11 cellular contexts compared by ENCODE assay signal in genomic region chr2:158999458-158999857, GRCh38. TPM values are rescaled to one million over a fixed set of nuclear protein-coding genes. Genes with fewer than 3 reads are reported as not detected.
DNase-seq lines count a peak whose midpoint lies in the region; ATAC-seq and TF ChIP-seq lines count a peak whose summit lies in the region.
"Had no signal": no experiment of that assay in that cellular context is flagged by ENCODE, and none has a peak within 500 bp of the region (broad histone marks: within the 10 kb centered on the region; RNA-seq: fewer than 3 reads in every experiment).

No MANE protein-coding gene starts in this region.

- no peaks in the 10 kb centered on the region for H3K9me3 Mint-ChIP-seq in T-helper 2 cell treated with Interferon-gamma antibody and Interleukin-4, amounts not matched to agents 5 μg/mL and 100 μg/mL, for 36 hours
- H3K9me3 Mint-ChIP-seq in activated naive CD8-positive, alpha-beta T cell treated with anti-CD3 and anti-CD28 coated beads for 36 hours, result no peaks in the 10 kb centered on the region
- H3K9me3 Mint-ChIP-seq: stimulated activated naive B cell treated with anti-CD40 and anti-IgM and Interleukin-4, amounts not matched to agents 10 μg/mL and 1 μg/mL and 100 μg/mL, for 72 hours had no signal

- no peaks in the 10 kb centered on the region for H3K27me3 ChIP-seq in GM23248 (replicated peaks; ENCODE audit: insufficient read depth)
- H3K27me3 ChIP-seq in RWPE2 (ENCODE audit: insufficient read depth, poor library complexity, severe bottlenecking), result no peaks in the 10 kb centered on the region

- 49 to 53% methylated on average over 4 of the region's 4 CpGs for WGBS in GM23248 (ENCODE audit: low coverage in 1 of 2, low lambda C conversion rate in 2 of 2, missing lambda C conversion rate in 2 of 2), 2 experiments

- no peak overlapping the region for H3K9ac ChIP-seq in GM23248

- H2AFZ ChIP-seq in GM23248, result peak overlapping the region; percentile 37; the same call in 1 of the 2 replicates

- H3K36me3 ChIP-seq in GM23248 (ENCODE audit: low read depth), result no peaks in the 10 kb centered on the region
- H3K36me3 ChIP-seq in RWPE2 (ENCODE audit: low read depth), result peaks cover 39% of the 10 kb centered on the region

- DNase-seq in GM23248, result peak; percentile 67
- no peak for DNase-seq in RWPE2 (ENCODE audit: low spot score)
- peak; percentile 44 for DNase-seq in epithelial cell of esophagus (ENCODE audit: low read depth)
- DNase-seq in pulmonary artery endothelial cell (ENCODE audit: low read depth, low spot score), result peak; percentile 11
- DNase-seq in T-helper 2 cell treated with Interferon-gamma antibody and Interleukin-4, amounts not matched to agents 5 μg/mL and 100 μg/mL, for 36 hours (ENCODE audit: low spot score), result no peak
- DNase-seq in activated naive CD8-positive, alpha-beta T cell treated with anti-CD3 and anti-CD28 coated beads for 36 hours, result no peak
- DNase-seq in stimulated activated naive CD4-positive, alpha-beta T cell treated with Interleukin-2 at 50 U/mL for 16 hours (lab: John Stamatoyannopoulos, UW), result no peak
- DNase-seq in sciatic nerve (ENCODE audit: low spot score), result no peak
- DNase-seq: DMS79; NCI-H1105; stimulated activated naive B cell treated with anti-CD40 and anti-IgM and Interleukin-4, amounts not matched to agents 10 μg/mL and 1 μg/mL and 100 μg/mL, for 72 hours had no signal

- peaks cover 23% of the 10 kb centered on the region for H3F3A ChIP-seq in GM23248 (ENCODE audit: insufficient read depth)

- H3K27me3 Mint-ChIP-seq in T-helper 2 cell treated with Interferon-gamma antibody and Interleukin-4, amounts not matched to agents 5 μg/mL and 100 μg/mL, for 36 hours (ENCODE audit: low read depth), result no peaks in the 10 kb centered on the region
- no peaks in the 10 kb centered on the region for H3K27me3 Mint-ChIP-seq in activated naive CD8-positive, alpha-beta T cell treated with anti-CD3 and anti-CD28 coated beads for 36 hours

- H3K4me3 ChIP-seq in GM23248 (no peak overlapping the region; the same call in 1 of the 2 replicates), RWPE2 (ENCODE audit: severe bottlenecking) (no peak overlapping the region), epithelial cell of esophagus (ENCODE audit: low read length) (no peak overlapping the region)

- H4K20me1 ChIP-seq in GM23248 (ENCODE audit: insufficient read depth), result no peaks in the 10 kb centered on the region

- peaks cover 68% of the 10 kb centered on the region for H3K79me2 ChIP-seq in GM23248 (ENCODE audit: insufficient read depth)

- intact Hi-C loops in sciatic nerve (cut with DNase I), result no loop called here

- H3K4me1 Mint-ChIP-seq in T-helper 2 cell treated with Interferon-gamma antibody and Interleukin-4, amounts not matched to agents 5 μg/mL and 100 μg/mL, for 36 hours (ENCODE audit: low read depth), result no peaks in the 10 kb centered on the region
- peaks cover 9% of the 10 kb centered on the region for H3K4me1 Mint-ChIP-seq in activated naive CD8-positive, alpha-beta T cell treated with anti-CD3 and anti-CD28 coated beads for 36 hours

- no peaks in the 10 kb centered on the region for H3K9me2 ChIP-seq in GM23248 (ENCODE audit: insufficient read depth)

- H3K4me3 Mint-ChIP-seq in T-helper 2 cell treated with Interferon-gamma antibody and Interleukin-4, amounts not matched to agents 5 μg/mL and 100 μg/mL, for 36 hours, result no peak overlapping the region
- no peak overlapping the region for H3K4me3 Mint-ChIP-seq in activated naive CD8-positive, alpha-beta T cell treated with anti-CD3 and anti-CD28 coated beads for 36 hours
- H3K4me3 Mint-ChIP-seq: stimulated activated naive B cell treated with anti-CD40 and anti-IgM and Interleukin-4, amounts not matched to agents 10 μg/mL and 1 μg/mL and 100 μg/mL, for 72 hours had no signal

- no peaks in the 10 kb centered on the region for H3K36me3 Mint-ChIP-seq in T-helper 2 cell treated with Interferon-gamma antibody and Interleukin-4, amounts not matched to agents 5 μg/mL and 100 μg/mL, for 36 hours (ENCODE audit: low read depth)
- no peaks in the 10 kb centered on the region for H3K36me3 Mint-ChIP-seq in activated naive CD8-positive, alpha-beta T cell treated with anti-CD3 and anti-CD28 coated beads for 36 hours
- H3K36me3 Mint-ChIP-seq: stimulated activated naive B cell treated with anti-CD40 and anti-IgM and Interleukin-4, amounts not matched to agents 10 μg/mL and 1 μg/mL and 100 μg/mL, for 72 hours had no signal

- ATAC-seq in RWPE2 (ENCODE audit: low read depth) (peak; percentile 33; the same call in 1 of the 3 replicates), sciatic nerve (no peak)
- ATAC-seq: stimulated activated naive B cell treated with anti-CD40 and anti-IgM and Interleukin-4, amounts not matched to agents 10 μg/mL and 1 μg/mL and 100 μg/mL, for 72 hours had no signal

- TF ChIP-seq CTCF in RWPE2 (IDR thresholded peaks at IDR 0.05; ENCODE audit: poor library complexity, severe bottlenecking) (no peak), epithelial cell of esophagus (IDR thresholded peaks at IDR 0.05; ENCODE audit: insufficient read depth, low read depth, low read length, missing control alignments) (no peak)

- H3K4me1 ChIP-seq in GM23248 (ENCODE audit: insufficient read depth) (peaks cover 39% of the 10 kb centered on the region), RWPE2 (ENCODE audit: insufficient read depth, poor library complexity, severe bottlenecking) (peaks cover 46% of the 10 kb centered on the region)

- no peaks in the 10 kb centered on the region for H3K9me3 ChIP-seq in GM23248 (ENCODE audit: low read depth)
- H3K9me3 ChIP-seq in RWPE2 (ENCODE audit: severe bottlenecking), result no peaks in the 10 kb centered on the region

- no peak overlapping the region for H3K27ac Mint-ChIP-seq in T-helper 2 cell treated with Interferon-gamma antibody and Interleukin-4, amounts not matched to agents 5 μg/mL and 100 μg/mL, for 36 hours
- H3K27ac Mint-ChIP-seq in activated naive CD8-positive, alpha-beta T cell treated with anti-CD3 and anti-CD28 coated beads for 36 hours, result no peak overlapping the region
- H3K27ac Mint-ChIP-seq: stimulated activated naive B cell treated with anti-CD40 and anti-IgM and Interleukin-4, amounts not matched to agents 10 μg/mL and 1 μg/mL and 100 μg/mL, for 72 hours had no signal

- H3K4me2 ChIP-seq in GM23248 (ENCODE audit: unreplicated experiment), result peak overlapping the region; percentile 34

- in situ Hi-C loops in GM23248 (cut with MboI), result no loop called here

- peak overlapping the region; percentile 6; the same call in 1 of the 2 replicates for H3K27ac ChIP-seq in GM23248
- H3K27ac ChIP-seq in RWPE2 (ENCODE audit: poor library complexity, severe bottlenecking), result peak overlapping the region; percentile 25

RNA-seq across cellular contexts. Expression of gene TANC1, which starts 31.0 kb away (rescaled TPM):
- total RNA-seq in GM23248 (2014; rRNA removed; shearing (Covaris generic)), result 12.1 and 16.3 TPM in 2 replicates
- polyA plus RNA-seq in GM23248 (2016; fragmentation: Nextera tagmentation; extraction: Ambion mirVana), result 7.6 and 8.2 TPM in 2 replicates
- total RNA-seq in pulmonary artery endothelial cell, result 55.0 and 78.7 TPM in 2 replicates
- total RNA-seq in activated naive CD8-positive, alpha-beta T cell treated with anti-CD3 and anti-CD28 coated beads for 36 hours, result 1 to 10 TPM in 1 of 2 experiments, under 1 TPM in 1; 0.97 to 1.0 TPM
- 50.3 TPM for total RNA-seq in sciatic nerve

Comparison
In these comparisons a context has a peak if more than half of its experiments do, and no peak if none do; other contexts are left out.
1. DNase-seq: peak in GM23248 (single experiment), epithelial cell of esophagus (single experiment) and pulmonary artery endothelial cell (single experiment); none in RWPE2 (single experiment), T-helper 2 cell treated with Interferon-gamma antibody and Interleukin-4, amounts not matched to agents 5 μg/mL and 100 μg/mL, for 36 hours (single experiment), activated naive CD8-positive, alpha-beta T cell treated with anti-CD3 and anti-CD28 coated beads for 36 hours (single experiment), stimulated activated naive CD4-positive, alpha-beta T cell treated with Interleukin-2 at 50 U/mL for 16 hours (single experiment) and sciatic nerve (single experiment).